Comparison of ENCODE assay signal across 8 cellular contexts in the genomic region with DNA sequence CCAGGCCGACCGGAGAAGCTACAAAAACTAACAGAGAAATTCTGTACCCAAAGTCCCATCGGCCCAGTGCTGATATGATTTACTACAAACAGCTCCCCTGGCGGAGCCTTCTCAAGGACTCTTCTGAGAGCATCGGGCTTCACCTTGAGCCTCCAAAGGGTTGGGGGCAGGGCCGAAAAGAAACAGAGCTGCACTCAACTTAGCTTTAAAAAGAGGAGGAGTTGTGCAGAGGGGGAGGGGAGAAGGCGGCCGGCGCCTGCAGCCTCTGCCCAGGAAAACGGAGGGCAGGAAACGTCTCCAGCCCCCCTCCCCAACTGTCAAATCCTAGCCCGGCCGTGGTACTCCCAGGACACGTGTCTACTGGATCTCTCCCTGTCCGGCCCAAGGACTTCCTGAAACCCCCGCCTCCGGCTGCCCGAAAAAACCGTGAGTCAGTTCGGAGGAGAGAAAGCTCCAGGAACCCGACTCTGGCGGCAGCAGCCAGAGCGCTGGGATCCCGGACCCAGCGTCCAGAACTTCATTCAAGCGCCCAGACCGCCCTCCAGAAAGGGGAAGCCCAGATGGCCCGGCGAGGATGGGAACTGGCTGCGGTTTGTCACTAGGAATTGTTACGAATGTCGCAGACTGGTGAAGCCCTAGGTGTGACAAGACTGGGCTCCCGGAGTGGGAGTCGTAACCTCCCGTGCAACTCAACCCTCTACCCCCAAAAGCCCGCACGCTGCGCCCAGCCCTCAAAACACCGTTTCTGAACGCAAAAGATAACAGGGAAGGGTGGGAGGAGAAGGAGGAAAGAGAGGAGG. TPM values are rescaled to one million over a fixed set of nuclear protein-coding genes. Genes with fewer than 3 reads are reported as not detected.
DNase-seq lines count a peak whose midpoint lies in the region; ATAC-seq and TF ChIP-seq lines count a peak whose summit lies in the region.

No MANE protein-coding gene starts in this region.

- no peaks in the 10 kb centered on the region for H3K27me3 ChIP-seq in Panc1 (ENCODE audit: control insufficient read depth, insufficient read depth, low read length)

- H3K4me3 ChIP-seq in Panc1 (ENCODE audit: low read depth in 2 of 2, low read length in 2 of 2) (peak overlapping the region; percentile 47 to 60), skin epidermis (peak overlapping the region; percentile 26 to 56 (median 43))

- H3K27ac ChIP-seq in Panc1 (ENCODE audit: low read length): no peak overlapping the region
- peak overlapping the region; percentile 52 for H3K27ac ChIP-seq in caudate nucleus (ENCODE audit: low read depth, low read length)
- peak overlapping the region in 18 of 21 experiments; percentile 17 to 89 (median 66) for H3K27ac ChIP-seq in skin epidermis

- ATAC-seq in HG02642 (IDR thresholded peaks at IDR 0.05; ENCODE audit: poor library complexity, unreplicated experiment) (peak; percentile 54), Panc1 (peak; percentile 86)

- H3K9me3 ChIP-seq in Panc1 (ENCODE audit: control insufficient read depth, insufficient read depth, low read depth, low read length): no peaks in the 10 kb centered on the region

- intact Hi-C loops in Panc1 (cut with micrococcal nuclease; ENCODE audit: unreplicated experiment): no loop called here

- DNase-seq in NCI-H2196 (lab: John Stamatoyannopoulos, UW; ENCODE audit: unreplicated experiment): peak; percentile 2
- no peak for DNase-seq in NCI-H2196 treated with DMSO at 0.1 percent for 48 hours (lab: John Stamatoyannopoulos, UW; ENCODE audit: unreplicated experiment)
- DNase-seq in Panc1 (ENCODE audit: low read depth, low spot score): no peak
- DNase-seq in caudate nucleus (lab: John Stamatoyannopoulos, UW): peak in 51 of 61 donors; percentile 3 to 78 (median 47)
- DNase-seq in inferior parietal cortex (ENCODE audit: extremely low spot score): peak; percentile 56
- DNase-seq in DMS153 treated with DMSO at 0.1 percent for 48 hours (lab: John Stamatoyannopoulos, UW; ENCODE audit: unreplicated experiment): no peak

- H3K4me1 ChIP-seq in Panc1 (ENCODE audit: control insufficient read depth, insufficient read depth, low read length): no peaks in the 10 kb centered on the region

- no peaks in the 10 kb centered on the region for H3K36me3 ChIP-seq in Panc1 (ENCODE audit: control insufficient read depth, insufficient read depth, low read length)

- CTCF ChIA-PET in Panc1 (lab: Charles Lee): interaction anchor here (0.6 to 0.7 kb wide), 2 partner anchors 105 to 1380 kb away, joined by 3 read pairs; no protein-coding TSS in a partner anchor

- no TSS peak for BruUV-seq in Panc1 (replicated peaks; lab: Mats Ljungman, UMichigan)

- POLR2A ChIA-PET in Panc1 (lab: Charles Lee): no interaction called here

- in situ Hi-C loops in Panc1 (cut with HindIII; ENCODE audit: low pct_unique_long_range_greater_than_20kb, low sequenced_read_pairs): no loop called here

- peak; percentile 37 for TF ChIP-seq CTCF in Panc1 (IDR thresholded peaks at IDR 0.05)

RNA-seq across cellular contexts. Expression of a gene that starts 1.0 kb away (rescaled TPM):
- total RNA-seq in Panc1 (2021; ENCODE audit: unreplicated experiment): 0.39 TPM
- 0.08 TPM for polyA plus RNA-seq in Panc1 (2012; ENCODE audit: insufficient read length)

Comparison
In these comparisons a context has a peak if more than half of its experiments do, and no peak if none do; other contexts are left out.
1. DNase-seq: peak in NCI-H2196 (single experiment), caudate nucleus (51 of 61) and inferior parietal cortex (single experiment); none in NCI-H2196 treated with DMSO at 0.1 percent for 48 hours (single experiment), Panc1 (single experiment) and DMS153 treated with DMSO at 0.1 percent for 48 hours (single experiment).